Comparison of ENCODE assay signal across 2 cellular contexts in the genomic region with DNA sequence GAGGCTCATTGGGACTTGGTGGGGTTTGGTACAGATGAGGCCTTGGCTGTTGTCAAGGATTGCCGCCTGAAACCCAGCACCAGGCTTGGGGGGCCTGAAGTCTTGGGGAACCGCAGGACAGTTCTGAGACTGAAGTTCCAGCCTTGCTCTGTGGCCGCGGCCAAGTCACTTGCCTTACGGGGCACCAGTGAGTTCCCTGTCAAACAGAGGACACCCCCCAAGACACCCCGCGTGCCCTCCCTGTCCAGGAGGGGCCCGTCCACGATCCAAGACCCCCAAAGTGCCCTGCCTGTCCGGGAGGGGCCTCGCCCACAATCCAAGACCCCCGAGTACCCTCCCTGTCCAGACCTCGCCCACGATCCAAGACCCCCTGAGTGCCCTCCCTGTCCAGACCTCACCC.
TF ChIP-seq lines count a peak whose summit lies in the region.

No MANE protein-coding gene starts in this region.

TF ChIP-seq in SK-N-SH, 30 proteins besides CTCF, POLR2A, EP300 and RAD21:
- TF ChIP-seq FOXM1 (IDR thresholded peaks at IDR 0.05; ENCODE audit: low read depth) (no peak), YY1 (IDR thresholded peaks at IDR 0.05; ENCODE audit: low read depth) (no peak), EZH2phosphoT487 (IDR thresholded peaks at IDR 0.05; ENCODE audit: borderline replicate concordance, low read depth) (no peak), JUND (IDR thresholded peaks at IDR 0.05) (no peak), NFIC (IDR thresholded peaks at IDR 0.05; ENCODE audit: borderline replicate concordance) (no peak), CHD2 (IDR thresholded peaks at IDR 0.05; ENCODE audit: low read length, partially characterized antibody) (no peak), RCOR1 (IDR thresholded peaks at IDR 0.05; ENCODE audit: low read length) (no peak), TCF12 (IDR thresholded peaks at IDR 0.05) (no peak), SMC3 (IDR thresholded peaks at IDR 0.05; ENCODE audit: low read depth, low read length) (no peak), NRF1 (IDR thresholded peaks at IDR 0.05; ENCODE audit: low read depth, low read length) (no peak), RFX5 (IDR thresholded peaks at IDR 0.05; ENCODE audit: low read length) (no peak), MEF2A (IDR thresholded peaks at IDR 0.05; ENCODE audit: borderline replicate concordance, low read depth) (no peak), TAF1 (IDR thresholded peaks at IDR 0.05; ENCODE audit: borderline replicate concordance, low read depth, low read length) (no peak)
- TF ChIP-seq, protein P1, sequence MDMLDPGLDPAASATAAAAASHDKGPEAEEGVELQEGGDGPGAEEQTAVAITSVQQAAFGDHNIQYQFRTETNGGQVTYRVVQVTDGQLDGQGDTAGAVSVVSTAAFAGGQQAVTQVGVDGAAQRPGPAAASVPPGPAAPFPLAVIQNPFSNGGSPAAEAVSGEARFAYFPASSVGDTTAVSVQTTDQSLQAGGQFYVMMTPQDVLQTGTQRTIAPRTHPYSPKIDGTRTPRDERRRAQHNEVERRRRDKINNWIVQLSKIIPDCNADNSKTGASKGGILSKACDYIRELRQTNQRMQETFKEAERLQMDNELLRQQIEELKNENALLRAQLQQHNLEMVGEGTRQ (IDR thresholded peaks at IDR 0.05; ENCODE audit: borderline replicate concordance, low read depth, low read length): no peak
- TF ChIP-seq, protein P2, sequence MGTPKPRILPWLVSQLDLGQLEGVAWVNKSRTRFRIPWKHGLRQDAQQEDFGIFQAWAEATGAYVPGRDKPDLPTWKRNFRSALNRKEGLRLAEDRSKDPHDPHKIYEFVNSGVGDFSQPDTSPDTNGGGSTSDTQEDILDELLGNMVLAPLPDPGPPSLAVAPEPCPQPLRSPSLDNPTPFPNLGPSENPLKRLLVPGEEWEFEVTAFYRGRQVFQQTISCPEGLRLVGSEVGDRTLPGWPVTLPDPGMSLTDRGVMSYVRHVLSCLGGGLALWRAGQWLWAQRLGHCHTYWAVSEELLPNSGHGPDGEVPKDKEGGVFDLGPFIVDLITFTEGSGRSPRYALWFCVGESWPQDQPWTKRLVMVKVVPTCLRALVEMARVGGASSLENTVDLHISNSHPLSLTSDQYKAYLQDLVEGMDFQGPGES (IDR thresholded peaks at IDR 0.05; ENCODE audit: low read depth, low read length): no peak

TF ChIP-seq in SK-N-SH treated with all-trans-retinoic acid at 6 μM for 48 hours, 23 proteins besides CTCF, POLR2A, EP300 and RAD21:
- TF ChIP-seq, protein P3, sequence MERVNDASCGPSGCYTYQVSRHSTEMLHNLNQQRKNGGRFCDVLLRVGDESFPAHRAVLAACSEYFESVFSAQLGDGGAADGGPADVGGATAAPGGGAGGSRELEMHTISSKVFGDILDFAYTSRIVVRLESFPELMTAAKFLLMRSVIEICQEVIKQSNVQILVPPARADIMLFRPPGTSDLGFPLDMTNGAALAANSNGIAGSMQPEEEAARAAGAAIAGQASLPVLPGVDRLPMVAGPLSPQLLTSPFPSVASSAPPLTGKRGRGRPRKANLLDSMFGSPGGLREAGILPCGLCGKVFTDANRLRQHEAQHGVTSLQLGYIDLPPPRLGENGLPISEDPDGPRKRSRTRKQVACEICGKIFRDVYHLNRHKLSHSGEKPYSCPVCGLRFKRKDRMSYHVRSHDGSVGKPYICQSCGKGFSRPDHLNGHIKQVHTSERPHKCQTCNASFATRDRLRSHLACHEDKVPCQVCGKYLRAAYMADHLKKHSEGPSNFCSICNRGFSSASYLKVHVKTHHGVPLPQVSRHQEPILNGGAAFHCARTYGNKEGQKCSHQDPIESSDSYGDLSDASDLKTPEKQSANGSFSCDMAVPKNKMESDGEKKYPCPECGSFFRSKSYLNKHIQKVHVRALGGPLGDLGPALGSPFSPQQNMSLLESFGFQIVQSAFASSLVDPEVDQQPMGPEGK (CRISPR knock-in tag; IDR thresholded peaks at IDR 0.05; ENCODE audit: borderline replicate concordance): no peak
- no peak for TF ChIP-seq SNAI2 (CRISPR knock-in tag; IDR thresholded peaks at IDR 0.05)
- no peak for TF ChIP-seq BACH2 (CRISPR knock-in tag; IDR thresholded peaks at IDR 0.05; ENCODE audit: borderline replicate concordance)
- TF ChIP-seq, protein P4, sequence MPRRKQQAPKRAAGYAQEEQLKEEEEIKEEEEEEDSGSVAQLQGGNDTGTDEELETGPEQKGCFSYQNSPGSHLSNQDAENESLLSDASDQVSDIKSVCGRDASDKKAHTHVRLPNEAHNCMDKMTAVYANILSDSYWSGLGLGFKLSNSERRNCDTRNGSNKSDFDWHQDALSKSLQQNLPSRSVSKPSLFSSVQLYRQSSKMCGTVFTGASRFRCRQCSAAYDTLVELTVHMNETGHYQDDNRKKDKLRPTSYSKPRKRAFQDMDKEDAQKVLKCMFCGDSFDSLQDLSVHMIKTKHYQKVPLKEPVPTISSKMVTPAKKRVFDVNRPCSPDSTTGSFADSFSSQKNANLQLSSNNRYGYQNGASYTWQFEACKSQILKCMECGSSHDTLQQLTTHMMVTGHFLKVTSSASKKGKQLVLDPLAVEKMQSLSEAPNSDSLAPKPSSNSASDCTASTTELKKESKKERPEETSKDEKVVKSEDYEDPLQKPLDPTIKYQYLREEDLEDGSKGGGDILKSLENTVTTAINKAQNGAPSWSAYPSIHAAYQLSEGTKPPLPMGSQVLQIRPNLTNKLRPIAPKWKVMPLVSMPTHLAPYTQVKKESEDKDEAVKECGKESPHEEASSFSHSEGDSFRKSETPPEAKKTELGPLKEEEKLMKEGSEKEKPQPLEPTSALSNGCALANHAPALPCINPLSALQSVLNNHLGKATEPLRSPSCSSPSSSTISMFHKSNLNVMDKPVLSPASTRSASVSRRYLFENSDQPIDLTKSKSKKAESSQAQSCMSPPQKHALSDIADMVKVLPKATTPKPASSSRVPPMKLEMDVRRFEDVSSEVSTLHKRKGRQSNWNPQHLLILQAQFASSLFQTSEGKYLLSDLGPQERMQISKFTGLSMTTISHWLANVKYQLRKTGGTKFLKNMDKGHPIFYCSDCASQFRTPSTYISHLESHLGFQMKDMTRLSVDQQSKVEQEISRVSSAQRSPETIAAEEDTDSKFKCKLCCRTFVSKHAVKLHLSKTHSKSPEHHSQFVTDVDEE (CRISPR knock-in tag; IDR thresholded peaks at IDR 0.05): no peak
- TF ChIP-seq ZNF70 (CRISPR knock-in tag; IDR thresholded peaks at IDR 0.05): no peak
- TF ChIP-seq PPARA (CRISPR knock-in tag; IDR thresholded peaks at IDR 0.05; ENCODE audit: borderline replicate concordance): no peak
- TF ChIP-seq, protein P5, sequence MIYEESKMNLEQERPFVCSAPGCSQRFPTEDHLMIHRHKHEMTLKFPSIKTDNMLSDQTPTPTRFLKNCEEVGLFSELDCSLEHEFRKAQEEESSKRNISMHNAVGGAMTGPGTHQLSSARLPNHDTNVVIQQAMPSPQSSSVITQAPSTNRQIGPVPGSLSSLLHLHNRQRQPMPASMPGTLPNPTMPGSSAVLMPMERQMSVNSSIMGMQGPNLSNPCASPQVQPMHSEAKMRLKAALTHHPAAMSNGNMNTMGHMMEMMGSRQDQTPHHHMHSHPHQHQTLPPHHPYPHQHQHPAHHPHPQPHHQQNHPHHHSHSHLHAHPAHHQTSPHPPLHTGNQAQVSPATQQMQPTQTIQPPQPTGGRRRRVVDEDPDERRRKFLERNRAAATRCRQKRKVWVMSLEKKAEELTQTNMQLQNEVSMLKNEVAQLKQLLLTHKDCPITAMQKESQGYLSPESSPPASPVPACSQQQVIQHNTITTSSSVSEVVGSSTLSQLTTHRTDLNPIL (CRISPR knock-in tag; IDR thresholded peaks at IDR 0.05; ENCODE audit: low read depth): no peak
- TF ChIP-seq CSDC2 (CRISPR knock-in tag; IDR thresholded peaks at IDR 0.05): no peak
- no peak for TF ChIP-seq ESRRG (CRISPR knock-in tag; IDR thresholded peaks at IDR 0.05)
- TF ChIP-seq ARNTL (CRISPR knock-in tag; IDR thresholded peaks at IDR 0.05; ENCODE audit: borderline replicate concordance, low read depth): no peak
- no peak for TF ChIP-seq ZFP30 (CRISPR knock-in tag; IDR thresholded peaks at IDR 0.05)
- TF ChIP-seq OSR1 (CRISPR knock-in tag; IDR thresholded peaks at IDR 0.05): no peak
- TF ChIP-seq, protein P6, sequence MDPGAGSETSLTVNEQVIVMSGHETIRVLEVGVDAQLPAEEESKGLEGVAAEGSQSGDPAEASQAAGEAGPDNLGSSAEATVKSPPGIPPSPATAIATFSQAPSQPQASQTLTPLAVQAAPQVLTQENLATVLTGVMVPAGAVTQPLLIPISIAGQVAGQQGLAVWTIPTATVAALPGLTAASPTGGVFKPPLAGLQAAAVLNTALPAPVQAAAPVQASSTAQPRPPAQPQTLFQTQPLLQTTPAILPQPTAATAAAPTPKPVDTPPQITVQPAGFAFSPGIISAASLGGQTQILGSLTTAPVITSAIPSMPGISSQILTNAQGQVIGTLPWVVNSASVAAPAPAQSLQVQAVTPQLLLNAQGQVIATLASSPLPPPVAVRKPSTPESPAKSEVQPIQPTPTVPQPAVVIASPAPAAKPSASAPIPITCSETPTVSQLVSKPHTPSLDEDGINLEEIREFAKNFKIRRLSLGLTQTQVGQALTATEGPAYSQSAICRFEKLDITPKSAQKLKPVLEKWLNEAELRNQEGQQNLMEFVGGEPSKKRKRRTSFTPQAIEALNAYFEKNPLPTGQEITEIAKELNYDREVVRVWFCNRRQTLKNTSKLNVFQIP (CRISPR knock-in tag; IDR thresholded peaks at IDR 0.05; ENCODE audit: borderline replicate concordance, low read depth): no peak
- TF ChIP-seq RARB (CRISPR knock-in tag; IDR thresholded peaks at IDR 0.05): no peak
- no peak for TF ChIP-seq ISL1 (CRISPR knock-in tag; IDR thresholded peaks at IDR 0.05)
- TF ChIP-seq TOX (CRISPR knock-in tag; IDR thresholded peaks at IDR 0.05; ENCODE audit: borderline replicate concordance): no peak
- TF ChIP-seq TCF4 (CRISPR knock-in tag; IDR thresholded peaks at IDR 0.05; ENCODE audit: borderline replicate concordance): no peak
